In the genomic region with DNA sequence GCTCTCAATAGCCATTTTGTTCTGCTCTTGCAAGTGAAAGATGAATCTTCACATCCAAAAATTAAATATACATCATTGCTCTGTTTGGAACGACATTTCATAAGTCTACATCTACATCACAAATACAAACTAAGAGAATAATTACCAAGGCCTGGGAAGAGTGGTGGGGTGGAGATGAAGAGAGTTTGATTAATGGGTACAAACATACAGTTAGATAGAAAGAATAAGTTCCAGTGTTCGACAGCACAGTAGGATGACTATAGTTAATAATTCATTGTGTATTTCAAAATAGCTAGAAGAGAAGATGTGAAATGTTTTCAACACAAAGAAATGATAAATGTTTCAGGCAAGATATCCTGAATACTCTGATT, we compare ENCODE assay signal across 17 cellular contexts.
"Had no signal": no experiment of that assay in that cellular context is flagged by ENCODE, and none has a peak within 500 bp of the region (broad histone marks: within the 10 kb centered on the region; RNA-seq: fewer than 3 reads in every experiment).

No MANE protein-coding gene starts in this region.

- H3K36me3 ChIP-seq: esophagus squamous epithelium, neutrophil, right atrium auricular region had no signal

- H3K9me3 ChIP-seq: esophagus squamous epithelium, neutrophil, right atrium auricular region had no signal

- H3K4me3 ChIP-seq: esophagus squamous epithelium, lung, right atrium auricular region, smooth muscle cell had no signal

- ATAC-seq: effector memory CD8-positive, alpha-beta T cell; left ventricle myocardium superior had no signal

- H3K4me3 Mint-ChIP-seq: dendritic cell treated with granulocyte-macrophage colony-stimulating factor and Interleukin-4, amounts not matched to agents 40 ng/mL and 50 ng/mL, for 4 days; effector memory CD8-positive, alpha-beta T cell; naive B cell had no signal

- FAIRE-seq: colon had no signal

- DNase-seq: effector memory CD8-positive, alpha-beta T cell; esophagus squamous epithelium; head of caudate nucleus; hippocampal formation; left colon; left ventricle myocardium superior; midbrain; naive B cell; stimulated activated CD4-positive, alpha-beta T cell treated with anti-CD3 and anti-CD28 coated beads, Interleukin-2, amount 100 ng/mL, for 48 hours; stimulated activated naive CD4-positive, alpha-beta T cell treated with Interleukin-2 at 50 U/mL for 16 hours had no signal

- H3K27ac ChIP-seq: epithelial cell of prostate, esophagus squamous epithelium, neutrophil, right atrium auricular region had no signal

- H3K27me3 Mint-ChIP-seq: naive B cell had no signal

- H3K36me3 Mint-ChIP-seq: naive B cell had no signal

- H3K27me3 ChIP-seq: esophagus squamous epithelium, right atrium auricular region had no signal

- H3K4me1 ChIP-seq: esophagus squamous epithelium, right atrium auricular region had no signal

- H3K4me1 Mint-ChIP-seq: naive B cell had no signal

- H3K4me2 ChIP-seq: smooth muscle cell had no signal

- H3K9me3 Mint-ChIP-seq: dendritic cell treated with granulocyte-macrophage colony-stimulating factor and Interleukin-4, amounts not matched to agents 40 ng/mL and 50 ng/mL, for 4 days; effector memory CD8-positive, alpha-beta T cell had no signal

- H3K27ac Mint-ChIP-seq: dendritic cell treated with granulocyte-macrophage colony-stimulating factor and Interleukin-4, amounts not matched to agents 40 ng/mL and 50 ng/mL, for 4 days; effector memory CD8-positive, alpha-beta T cell; naive B cell had no signal
